Comparison of ENCODE assay signal across 11 cellular contexts in the genomic region with DNA sequence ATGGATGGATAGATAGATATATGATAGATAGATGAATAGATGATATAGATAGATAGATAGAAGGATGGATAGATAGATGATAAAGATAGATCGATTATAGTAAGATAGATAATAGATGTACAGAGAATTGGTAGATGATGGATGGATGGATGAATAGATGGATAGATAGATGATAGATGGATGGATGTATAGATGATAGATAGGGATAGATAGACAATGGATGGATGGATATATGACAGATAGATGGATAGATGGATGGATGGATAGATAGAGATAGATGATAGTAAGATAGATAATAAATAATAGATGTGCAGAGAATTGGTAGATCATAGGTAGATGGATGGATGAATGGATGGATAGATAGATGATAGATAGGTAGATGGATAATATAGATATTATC. TPM values are rescaled to one million over a fixed set of nuclear protein-coding genes. Genes with fewer than 3 reads are reported as not detected.
"Had no signal": no experiment of that assay in that cellular context is flagged by ENCODE, and none has a peak within 500 bp of the region (broad histone marks: within the 10 kb centered on the region; RNA-seq: fewer than 3 reads in every experiment).

No MANE protein-coding gene starts in this region.

- H3K36me3 Mint-ChIP-seq: IgD-negative memory B cell had no signal

- H3K27ac ChIP-seq: HL-60 had no signal

- H3K4me3 Mint-ChIP-seq: GM23338, H9, HFFc6, IgD-negative memory B cell had no signal

- DNase-seq: H9, HCEC 1CT, HFFc6, KBM-7 had no signal

- ATAC-seq: GM23338, HepG2 had no signal

- H3K4me2 ChIP-seq: GM23338 had no signal

- FAIRE-seq: H1, H54, HepG2 had no signal

- H3K4me1 Mint-ChIP-seq: GM23338, IgD-negative memory B cell had no signal

- H3K4me3 ChIP-seq: GM23338 had no signal

- H2AFZ ChIP-seq: GM23338 had no signal

- H3K27me3 Mint-ChIP-seq: IgD-negative memory B cell had no signal

- H3K27ac Mint-ChIP-seq: GM23338, H9, HFFc6, IgD-negative memory B cell had no signal

RNA-seq across cellular contexts. Expression of a gene that starts 12.2 kb away (rescaled TPM):
- total RNA-seq: HT1080 had no signal
